Comparison of ENCODE assay signal across 1 cellular context in genomic region chr3:60809857-60810256, GRCh38.
TF ChIP-seq lines count a peak whose summit lies in the region.

No MANE protein-coding gene starts in this region.

TF ChIP-seq in HEK293, 187 proteins besides CTCF, POLR2A, EP300 and RAD21 (continued from another document):
- TF ChIP-seq ZNF768 (tag by site-specific recombination; IDR thresholded peaks at IDR 0.05) (no peak), ZNF292 (tag by site-specific recombination; IDR thresholded peaks at IDR 0.05; ENCODE audit: borderline replicate concordance, low read depth) (no peak), ZNF140 (tag by site-specific recombination; IDR thresholded peaks at IDR 0.05) (no peak), ZNF785 (tag by site-specific recombination; IDR thresholded peaks at IDR 0.05) (no peak), ZNF514 (tag by site-specific recombination; IDR thresholded peaks at IDR 0.05) (no peak), RBAK (tag by site-specific recombination; IDR thresholded peaks at IDR 0.05) (no peak), ZNF701 (tag by site-specific recombination; IDR thresholded peaks at IDR 0.05) (no peak), ZNF654 (tag by site-specific recombination; IDR thresholded peaks at IDR 0.05; ENCODE audit: low read depth) (no peak), ZNF544 (tag by site-specific recombination; IDR thresholded peaks at IDR 0.05) (no peak), ZNF16 (tag by site-specific recombination; IDR thresholded peaks at IDR 0.05; ENCODE audit: low read depth) (no peak), ZNF585B (tag by site-specific recombination; IDR thresholded peaks at IDR 0.05) (no peak), ZBTB20 (tag by site-specific recombination; IDR thresholded peaks at IDR 0.05) (peak; percentile 8; the same call in 1 of the 2 replicates), ZFP3 (tag by site-specific recombination; IDR thresholded peaks at IDR 0.05; ENCODE audit: low read depth) (no peak), ZNF548 (tag by site-specific recombination; IDR thresholded peaks at IDR 0.05) (no peak), ZNF658 (tag by site-specific recombination; IDR thresholded peaks at IDR 0.05) (no peak), BCL11B (tag by site-specific recombination; IDR thresholded peaks at IDR 0.05; ENCODE audit: low read depth) (no peak), ZNF529 (tag by site-specific recombination; IDR thresholded peaks at IDR 0.05; ENCODE audit: insufficient replicate concordance) (no peak), PRDM1 (tag by site-specific recombination; IDR thresholded peaks at IDR 0.05) (no peak), ZNF843 (tag by site-specific recombination; IDR thresholded peaks at IDR 0.05) (peak; percentile 56; the same call in 1 of the 2 replicates), KLF10 (tag by site-specific recombination; IDR thresholded peaks at IDR 0.05) (no peak), ZNF555 (tag by site-specific recombination; conservative IDR thresholded peaks at IDR 0.05) (no peak), ZNF169 (tag by site-specific recombination; IDR thresholded peaks at IDR 0.05) (no peak), ZNF677 (tag by site-specific recombination; IDR thresholded peaks at IDR 0.05) (no peak), ZNF211 (tag by site-specific recombination; IDR thresholded peaks at IDR 0.05; ENCODE audit: low read depth) (no peak), SP3 (tag by site-specific recombination; IDR thresholded peaks at IDR 0.05) (no peak), ZBTB21 (tag by site-specific recombination; IDR thresholded peaks at IDR 0.05) (no peak), SCRT2 (tag by site-specific recombination; IDR thresholded peaks at IDR 0.05) (no peak), KLF17 (tag by site-specific recombination; IDR thresholded peaks at IDR 0.05) (no peak), ZNF645 (tag by site-specific recombination; IDR thresholded peaks at IDR 0.05) (no peak), PBX3 (CRISPR knock-in tag; IDR thresholded peaks at IDR 0.05) (no peak), ZXDB (tag by site-specific recombination; IDR thresholded peaks at IDR 0.05) (peak; percentile 30; the same call in 1 of the 2 replicates), ZNF133 (tag by site-specific recombination; IDR thresholded peaks at IDR 0.05) (no peak), GLI4 (tag by site-specific recombination; IDR thresholded peaks at IDR 0.05) (no peak), ZNF174 (tag by site-specific recombination; IDR thresholded peaks at IDR 0.05) (no peak), FEZF1 (tag by site-specific recombination; IDR thresholded peaks at IDR 0.05) (peak; percentile 58), ZNF433 (tag by site-specific recombination; IDR thresholded peaks at IDR 0.05; ENCODE audit: low read depth) (no peak), HOXD13 (CRISPR knock-in tag; IDR thresholded peaks at IDR 0.05; ENCODE audit: borderline replicate concordance) (no peak), ZNF214 (tag by site-specific recombination; IDR thresholded peaks at IDR 0.05; ENCODE audit: borderline replicate concordance) (no peak), ZNF24 (tag by site-specific recombination; IDR thresholded peaks at IDR 0.05) (no peak), PRDM2 (tag by site-specific recombination; IDR thresholded peaks at IDR 0.05; ENCODE audit: borderline replicate concordance) (no peak), PATZ1 (tag by site-specific recombination; IDR thresholded peaks at IDR 0.05) (no peak), ZSCAN23 (tag by site-specific recombination; IDR thresholded peaks at IDR 0.05) (no peak), ZNF580 (tag by site-specific recombination; IDR thresholded peaks at IDR 0.05) (no peak), ZBTB6 (tag by site-specific recombination; IDR thresholded peaks at IDR 0.05) (no peak), ZBTB11 (tag by site-specific recombination; conservative IDR thresholded peaks at IDR 0.05; ENCODE audit: low read depth) (no peak), EGR2 (tag by site-specific recombination; IDR thresholded peaks at IDR 0.05; ENCODE audit: low read depth) (peak; percentile 43; the same call in 1 of the 2 replicates), ZNF76 (tag by site-specific recombination; IDR thresholded peaks at IDR 0.05; ENCODE audit: borderline replicate concordance, low read depth) (no peak), KLF16 (tag by site-specific recombination; IDR thresholded peaks at IDR 0.05) (peak; percentile 49; the same call in 1 of the 2 replicates), ZNF473 (tag by site-specific recombination; IDR thresholded peaks at IDR 0.05) (no peak), ZNF324 (tag by site-specific recombination; IDR thresholded peaks at IDR 0.05) (no peak), ZNF513 (tag by site-specific recombination; IDR thresholded peaks at IDR 0.05) (no peak)
